ENCODE assay signal across 8 cellular contexts in genomic region chr4:184100297-184100885, GRCh38.
A peak's percentile ranks its signal among the peaks of the same experiment; 100 is the strongest.
DNase-seq lines count a peak whose midpoint lies in the region; ATAC-seq, FAIRE-seq and TF ChIP-seq lines count a peak whose summit lies in the region.

No MANE protein-coding gene starts in this region.

- TF ChIP-seq RAD21 in H1 (IDR thresholded peaks at IDR 0.05 in 1 of 2, conservative IDR thresholded peaks at IDR 0.05 in 1 of 2; ENCODE audit: low read depth in 2 of 2, low read length in 2 of 2) = peak; percentile 90 to 93

- no peak overlapping the region for H2BK15ac ChIP-seq in H1 (ENCODE audit: low read length)

- peak; percentile 79 for TF ChIP-seq CTCF in GM06990 (IDR thresholded peaks at IDR 0.05; ENCODE audit: insufficient read depth, low read length, poor library complexity, severe bottlenecking)
- peak; percentile 67 for TF ChIP-seq CTCF in RWPE1 (conservative IDR thresholded peaks at IDR 0.05; ENCODE audit: low read depth)
- peak in 2 of 3 experiments; percentile 89 to 94; a peak in 3 of 4 replicates for TF ChIP-seq CTCF in H1 (IDR thresholded peaks at IDR 0.05; ENCODE audit: control extremely low read depth in 1 of 3, insufficient read depth in 1 of 3, low read depth in 1 of 3, low read length in 3 of 3)
- TF ChIP-seq CTCF in neural progenitor cell (IDR thresholded peaks at IDR 0.05) = peak; percentile 70

- intact Hi-C loops in aorta (cut with DNase I) = loop anchor here (5.0 to 10.0 kb wide), 2 partner anchors 256 to 258 kb away; no protein-coding TSS in a partner anchor

- H3K23ac ChIP-seq in H1 (ENCODE audit: insufficient read length) = no peak overlapping the region

- H3K18ac ChIP-seq in H1 (ENCODE audit: extremely low read depth, low read length) = no peak overlapping the region

- H3K27ac ChIP-seq in RWPE1 (no peak overlapping the region), H1 (ENCODE audit: low read depth, low read length) (no peak overlapping the region), neural progenitor cell (no peak overlapping the region), aorta (ENCODE audit: low read depth in 1 of 2, low read length in 2 of 2) (no peak overlapping the region)

- H3K9me3 ChIP-seq in H1 (ENCODE audit: insufficient read depth in 2 of 2, low read depth in 1 of 2, low read length in 1 of 2) = no peaks in the 10 kb centered on the region
- H3K9me3 ChIP-seq in neural progenitor cell (ENCODE audit: low read depth) = no peaks in the 10 kb centered on the region
- H3K9me3 ChIP-seq in aorta (ENCODE audit: control insufficient read depth, low read length) = no peaks in the 10 kb centered on the region

- H3K4me3 ChIP-seq in GM06990 (replicated peaks; ENCODE audit: low read depth, low read length) = no peak overlapping the region
- H3K4me3 ChIP-seq in H7 (ENCODE audit: insufficient read depth, low read depth, low read length) = no peak overlapping the region
- H3K4me3 ChIP-seq in H1 (ENCODE audit: extremely low read depth in 1 of 4, insufficient read depth in 2 of 4, low read depth in 3 of 4, low read length in 4 of 4) = no peak overlapping the region
- no peak overlapping the region for H3K4me3 ChIP-seq in neural progenitor cell
- no peak overlapping the region for H3K4me3 ChIP-seq in aorta (ENCODE audit: low read length in 2 of 2)

- H3K4ac ChIP-seq in H1 (replicated peaks; ENCODE audit: insufficient read length, low read depth, low read length) = no peak overlapping the region

- H3K4me3 Mint-ChIP-seq in neural progenitor cell = no peak overlapping the region

- H3K23me2 ChIP-seq in H1 (ENCODE audit: low read depth, low read length) = peaks cover 2% of the 10 kb centered on the region; the same call in 1 of the 2 replicates

- H3K9ac ChIP-seq in H1 (replicated peaks in 1 of 4; ENCODE audit: extremely low read depth in 1 of 4, low read depth in 3 of 4, low read length in 3 of 4) (no peak overlapping the region), neural progenitor cell (no peak overlapping the region)

- H3F3A ChIP-seq in neural progenitor cell (ENCODE audit: low read depth) = peaks cover 17% of the 10 kb centered on the region

- H3K56ac ChIP-seq in H1 (replicated peaks; ENCODE audit: insufficient read length, low read depth, low read length) = no peak overlapping the region

- H4K20me1 ChIP-seq in H1 (replicated peaks in 1 of 2; ENCODE audit: control insufficient read depth in 1 of 2, insufficient read depth in 2 of 2, low read length in 2 of 2) = peaks cover 0 to 2% of the 10 kb centered on the region in 2 experiments
- no peaks in the 10 kb centered on the region for H4K20me1 ChIP-seq in neural progenitor cell (ENCODE audit: low read depth)

- POLR2A ChIA-PET in RWPE1 (lab: Yijun Ruan, JAX; ENCODE audit: low non-redundant PET) = no interaction called here
- POLR2A ChIA-PET in H1 (lab: Charles Lee; ENCODE audit: partially characterized antibody) = no interaction called here

- no peak overlapping the region for H2AK5ac ChIP-seq in H1 (ENCODE audit: low read depth, low read length)

- no peak for FAIRE-seq in H1 (lab: Jason Lieb, UNC)

- no peak overlapping the region for H2BK20ac ChIP-seq in H1 (ENCODE audit: low read length)

- no peak overlapping the region for H3K27ac Mint-ChIP-seq in neural progenitor cell

- no peak for TF ChIP-seq POLR2A in H1 (IDR thresholded peaks at IDR 0.05; ENCODE audit: control extremely low read depth in 1 of 2, low read depth in 2 of 2, low read length in 2 of 2)

- ATAC-seq in aorta (ENCODE audit: low FRiP score) (no peak), GM18498 (IDR thresholded peaks at IDR 0.05; ENCODE audit: unreplicated experiment) (no peak), GM21447 (IDR thresholded peaks at IDR 0.05; ENCODE audit: unreplicated experiment) (no peak)

- DNase-seq in GM06990 (ENCODE audit: extremely low read depth, insufficient read length) = no peak
- DNase-seq in H7 = peak; percentile 94
- peak; percentile 50 for DNase-seq in RWPE1 (ENCODE audit: low spot score)
- peak in 1 of 2 experiments; percentile 94 for DNase-seq in H1 (ENCODE audit: low read depth in 1 of 2, low spot score in 2 of 2)
- DNase-seq in neural progenitor cell (ENCODE audit: low spot score) = peak; percentile 67
- no peak for DNase-seq in aorta

- no peak overlapping the region for H3K4me2 ChIP-seq in H1 (ENCODE audit: insufficient read depth in 1 of 2, low read depth in 2 of 2, low read length in 2 of 2)
- no peak overlapping the region for H3K4me2 ChIP-seq in neural progenitor cell

- no peak overlapping the region; the same call in 1 of the 2 replicates for H2AFZ ChIP-seq in H1 (ENCODE audit: low read length)
- no peak overlapping the region for H2AFZ ChIP-seq in neural progenitor cell (replicated peaks)

- no peaks in the 10 kb centered on the region for H3K9me3 Mint-ChIP-seq in neural progenitor cell

- no peak overlapping the region for H3K14ac ChIP-seq in H1 (ENCODE audit: insufficient read length)

- H3K4me1 ChIP-seq in H1 (replicated peaks in 1 of 4; ENCODE audit: control insufficient read depth in 3 of 4, insufficient read depth in 4 of 4, low read length in 3 of 4) (peaks cover 0 to 6% (median 1%) of the 10 kb centered on the region in 4 experiments; a peak in 4 of 7 replicates), neural progenitor cell (peaks cover 22% of the 10 kb centered on the region), aorta (ENCODE audit: control insufficient read depth in 1 of 2, insufficient read depth in 2 of 2, low read length in 2 of 2) (no peaks in the 10 kb centered on the region)

- H3K79me1 ChIP-seq in H1 (ENCODE audit: low read depth, low read length) = no peaks in the 10 kb centered on the region

- no peak for TF ChIP-seq EP300 in H1 (IDR thresholded peaks at IDR 0.05; ENCODE audit: borderline replicate concordance in 1 of 2, low read depth in 2 of 2, low read length in 2 of 2)

- H4K5ac ChIP-seq in H1 (ENCODE audit: insufficient read length, low read depth, low read length) = no peak overlapping the region

- WGBS in H1 (ENCODE audit: extremely low coverage in 1 of 2, insufficient coverage in 1 of 2, insufficient read length in 1 of 2, insufficient replicate concordance in 2 of 2, low coverage in 1 of 2, low lambda C conversion rate in 2 of 2, missing lambda C conversion rate in 1 of 2), 2 experiments = 30% methylated on average over 12 of the region's 14 CpGs; no CpG with 5 or more reads in 1 of the 2 experiments
- 49 to 74% methylated on average over 14 of the region's 14 CpGs for WGBS in aorta, 2 donors

- peaks cover 59% of the 10 kb centered on the region for H3K4me1 Mint-ChIP-seq in neural progenitor cell

- no peaks in the 10 kb centered on the region for H3K36me3 Mint-ChIP-seq in neural progenitor cell

- no peak overlapping the region for H4K91ac ChIP-seq in H1 (replicated peaks; ENCODE audit: insufficient read length, low read length)

- H3K27me3 ChIP-seq in GM06990 (replicated peaks; ENCODE audit: control insufficient read depth, insufficient read depth, low read length) (no peaks in the 10 kb centered on the region; the same call in 1 of the 2 replicates), H7 (ENCODE audit: control insufficient read depth, insufficient read depth, low read length) (no peaks in the 10 kb centered on the region; the same call in 1 of the 2 replicates), H1 (replicated peaks in 1 of 4; ENCODE audit: control insufficient read depth in 3 of 4, extremely low read depth in 1 of 4, insufficient read depth in 3 of 4, low read length in 3 of 4) (peaks cover 0 to 9% (median 2%) of the 10 kb centered on the region in 4 experiments; a peak in 2 of 7 replicates), neural progenitor cell (no peaks in the 10 kb centered on the region), aorta (ENCODE audit: control insufficient read depth in 1 of 2, insufficient read depth in 2 of 2, low read length in 1 of 2) (no peaks in the 10 kb centered on the region)

- no peak overlapping the region for H2BK12ac ChIP-seq in H1 (ENCODE audit: low read depth, low read length)

- CTCF ChIA-PET in RWPE1 (lab: Yijun Ruan, JAX) = interaction anchor here (0.6 to 1.4 kb wide), 6 partner anchors 9 to 266 kb away, joined by 3 to 9 read pairs (median 3); no protein-coding TSS in a partner anchor
- CTCF ChIA-PET in H1 (lab: Charles Lee; ENCODE audit: partially characterized antibody) = interaction anchor here (0.6 to 11.3 kb wide), 70 partner anchors 10 to 691 kb away, joined by 3 to 151 read pairs (median 4); partner anchors contain the start of gene STOX2

- no peak overlapping the region for H2BK5ac ChIP-seq in H1 (ENCODE audit: low read depth, low read length)

- no peak overlapping the region for H2BK120ac ChIP-seq in H1 (replicated peaks; ENCODE audit: low read depth, low read length)

- H3K27me3 Mint-ChIP-seq in neural progenitor cell (ENCODE audit: insufficient read depth, low read depth) = peaks cover 9% of the 10 kb centered on the region

- H4K8ac ChIP-seq in H1 (ENCODE audit: extremely low read depth, insufficient read depth, low read length) = no peak overlapping the region; the same call in 1 of the 2 replicates

- no peaks in the 10 kb centered on the region for H3K36me3 ChIP-seq in GM06990 (ENCODE audit: control insufficient read depth, insufficient read depth, low read length)
- no peaks in the 10 kb centered on the region for H3K36me3 ChIP-seq in H7 (replicated peaks; ENCODE audit: control insufficient read depth, insufficient read depth, low read length)
- H3K36me3 ChIP-seq in H1 (ENCODE audit: control insufficient read depth in 2 of 4, insufficient read depth in 4 of 4, low read length in 3 of 4) = no peaks in the 10 kb centered on the region
- no peaks in the 10 kb centered on the region for H3K36me3 ChIP-seq in neural progenitor cell
- no peaks in the 10 kb centered on the region for H3K36me3 ChIP-seq in aorta (ENCODE audit: control insufficient read depth in 1 of 2, insufficient read depth in 2 of 2, low read length in 1 of 2)

- H3K79me2 ChIP-seq in H1 (ENCODE audit: control insufficient read depth in 1 of 2, insufficient read depth in 2 of 2, low read length in 2 of 2) (no peaks in the 10 kb centered on the region), neural progenitor cell (ENCODE audit: low read depth) (no peaks in the 10 kb centered on the region)

TF ChIP-seq in H1, 55 proteins besides CTCF, POLR2A, EP300 and RAD21 (continues in another document):
- TF ChIP-seq GTF2F1 (IDR thresholded peaks at IDR 0.05; ENCODE audit: borderline replicate concordance, low read depth, low read length) (no peak), BACH1 (IDR thresholded peaks at IDR 0.05; ENCODE audit: low read length) (0 out of 2 replicates have a peak, but pooled peaks have one; percentile 15), NRF1 (IDR thresholded peaks at IDR 0.05; ENCODE audit: low read depth, low read length) (no peak), YY1 (IDR thresholded peaks at IDR 0.05; ENCODE audit: low read depth, low read length) (peak; percentile 45; the same call in 1 of the 2 replicates), RNF2 (IDR thresholded peaks at IDR 0.05; ENCODE audit: borderline replicate concordance, low read depth, low read length, missing control alignments, poor library complexity, severe bottlenecking) (no peak), CHD2 (IDR thresholded peaks at IDR 0.05; ENCODE audit: low read length) (no peak)
- TF ChIP-seq, protein P1, sequence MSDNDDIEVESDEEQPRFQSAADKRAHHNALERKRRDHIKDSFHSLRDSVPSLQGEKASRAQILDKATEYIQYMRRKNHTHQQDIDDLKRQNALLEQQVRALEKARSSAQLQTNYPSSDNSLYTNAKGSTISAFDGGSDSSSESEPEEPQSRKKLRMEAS (IDR thresholded peaks at IDR 0.05) = 0 out of 2 replicates have a peak, but pooled peaks have one; percentile 16

Comparison
In these comparisons a context has a peak if more than half of its experiments do, and no peak if none do; other contexts are left out.
1. DNase-seq: peak in H7 (single experiment), RWPE1 (single experiment) and neural progenitor cell (single experiment); none in GM06990 (single experiment) and aorta (0 of 2).
2. Peak in every context shown above with its lines, with median percentiles within 50 percentile points of each other: CTCF ChIP-seq.